12 cellular contexts compared by ENCODE assay signal in genomic region chr2:203909946-203910476, GRCh38. TPM values are rescaled to one million over a fixed set of nuclear protein-coding genes. Genes with fewer than 3 reads are reported as not detected.
DNase-seq lines count a peak whose midpoint lies in the region; ATAC-seq, FAIRE-seq and TF ChIP-seq lines count a peak whose summit lies in the region.
"Had no signal": no experiment of that assay in that cellular context is flagged by ENCODE, and none has a peak within 500 bp of the region (broad histone marks: within the 10 kb centered on the region; RNA-seq: fewer than 3 reads in every experiment).

No MANE protein-coding gene starts in this region.

- peak overlapping the region; percentile 52 for H3K9ac ChIP-seq in SK-N-MC (ENCODE audit: insufficient read length)

- peaks cover 43% of the 10 kb centered on the region for H3K4me1 Mint-ChIP-seq in activated T-cell treated with anti-CD3 and anti-CD28 coated beads, Interleukin-2, amount 50 U/mL, for 72 hours (ENCODE audit: low read depth)
- peaks cover 36% of the 10 kb centered on the region for H3K4me1 Mint-ChIP-seq in stimulated activated naive CD8-positive, alpha-beta T cell treated with anti-CD3 and anti-CD28 coated beads, Interleukin-15, amount 100 ng/mL, for 72 hours

- no peak for TF ChIP-seq CTCF in hepatocyte (IDR thresholded peaks at IDR 0.05; ENCODE audit: poor library complexity)

- peaks cover 9% of the 10 kb centered on the region for H3K4me1 ChIP-seq in hepatocyte (ENCODE audit: insufficient read depth)

- H3K36me3 ChIP-seq in SK-N-MC (ENCODE audit: insufficient read depth, low read length) (no peaks in the 10 kb centered on the region), hepatocyte (replicated peaks; ENCODE audit: insufficient read depth, low read depth) (no peaks in the 10 kb centered on the region)
- H3K36me3 ChIP-seq: neutrophil had no signal

- H3K27ac ChIP-seq in SK-N-MC = no peak overlapping the region
- H3K27ac ChIP-seq in hepatocyte = no peak overlapping the region

- H3K79me2 ChIP-seq in hepatocyte = no peaks in the 10 kb centered on the region

- peak overlapping the region; percentile 1 for H3K27ac Mint-ChIP-seq in activated T-cell treated with anti-CD3 and anti-CD28 coated beads, Interleukin-2, amount 50 U/mL, for 72 hours
- H3K27ac Mint-ChIP-seq in stimulated activated naive CD8-positive, alpha-beta T cell treated with anti-CD3 and anti-CD28 coated beads, Interleukin-15, amount 100 ng/mL, for 72 hours = peak overlapping the region in 1 of 2 donors; percentile 12
- H3K27ac Mint-ChIP-seq: activated B cell treated with CpG ODN at 0.5 μM for 24 hours had no signal

- H3K9me3 Mint-ChIP-seq in activated T-cell treated with anti-CD3 and anti-CD28 coated beads, Interleukin-2, amount 50 U/mL, for 72 hours = no peaks in the 10 kb centered on the region
- H3K9me3 Mint-ChIP-seq in stimulated activated naive CD8-positive, alpha-beta T cell treated with anti-CD3 and anti-CD28 coated beads, Interleukin-15, amount 100 ng/mL, for 72 hours = no peaks in the 10 kb centered on the region
- H3K9me3 Mint-ChIP-seq: activated B cell treated with CpG ODN at 0.5 μM for 24 hours had no signal

- H3K9me3 ChIP-seq in SK-N-MC (ENCODE audit: low read depth, low read length) (no peaks in the 10 kb centered on the region), hepatocyte (ENCODE audit: low read depth) (no peaks in the 10 kb centered on the region)
- H3K9me3 ChIP-seq: neutrophil had no signal

- POLR2A ChIA-PET in HEK293T (lab: Yijun Ruan, JAX) = no interaction called here

- FAIRE-seq in GM19239 (lab: Jason Lieb, UNC) = no peak

- DNase-seq in activated T-cell treated with anti-CD3 and anti-CD28 coated beads, Interleukin-2, amount 50 U/mL, for 72 hours = peak in 1 of 2 donors; percentile 40
- DNase-seq in activated T-cell treated with anti-CD3 and anti-CD28 coated beads, Interleukin-2, amount 50 U/mL, for 1 hour = no peak
- DNase-seq in SK-N-MC (ENCODE audit: low read depth, low spot score) (no peak), hepatocyte (ENCODE audit: low spot score) (no peak), GM19239 (ENCODE audit: insufficient read length, low spot score) (no peak), HEK293T (ENCODE audit: extremely low spot score) (no peak)
- no peak for DNase-seq in stimulated activated naive CD8-positive, alpha-beta T cell treated with anti-CD3 and anti-CD28 coated beads, Interleukin-15, amount 100 ng/mL, for 72 hours
- DNase-seq: activated B cell treated with CpG ODN at 0.5 μM for 24 hours; activated naive CD8-positive, alpha-beta T cell treated with anti-CD3 and anti-CD28 coated beads, Interleukin-2, amount 10 ng/mL, durations not matched to agents 7 days and 5 days had no signal

- H3K4me2 ChIP-seq in hepatocyte = no peak overlapping the region

- CTCF ChIA-PET in HEK293T (lab: Yijun Ruan, JAX) = interaction anchor here (0.5 to 1.1 kb wide), 4 partner anchors 10 to 1346 kb away, joined by 3 to 7 read pairs (median 4); no protein-coding TSS in a partner anchor

- H2AFZ ChIP-seq in hepatocyte = peak overlapping the region; percentile 37

- peak; percentile 55 to 72 for ATAC-seq in activated T-cell treated with anti-CD3 and anti-CD28 coated beads, Interleukin-2, amount 50 U/mL, for 72 hours (replicated peaks in 1 of 2)
- peak; percentile 81 for ATAC-seq in stimulated activated naive CD8-positive, alpha-beta T cell treated with anti-CD3 and anti-CD28 coated beads, Interleukin-15, amount 100 ng/mL, for 72 hours
- ATAC-seq in GM19463 (IDR thresholded peaks at IDR 0.05; ENCODE audit: unreplicated experiment) = no peak

- H4K20me1 ChIP-seq in hepatocyte (ENCODE audit: insufficient read depth, poor library complexity, severe bottlenecking) = no peaks in the 10 kb centered on the region

- H3K36me3 Mint-ChIP-seq in activated T-cell treated with anti-CD3 and anti-CD28 coated beads, Interleukin-2, amount 50 U/mL, for 72 hours (ENCODE audit: insufficient read depth in 2 of 2) = no peaks in the 10 kb centered on the region

- 81% methylated on average over 6 of the region's 6 CpGs for WGBS in hepatocyte (ENCODE audit: low lambda C conversion rate, missing lambda C conversion rate)

- no peaks in the 10 kb centered on the region for H3K9me2 ChIP-seq in hepatocyte (replicated peaks; ENCODE audit: insufficient read depth)

- no peaks in the 10 kb centered on the region for H3K27me3 ChIP-seq in hepatocyte

- H3K27me3 Mint-ChIP-seq in activated T-cell treated with anti-CD3 and anti-CD28 coated beads, Interleukin-2, amount 50 U/mL, for 72 hours (ENCODE audit: low read depth) = peaks cover 15% of the 10 kb centered on the region
- no peaks in the 10 kb centered on the region for H3K27me3 Mint-ChIP-seq in stimulated activated naive CD8-positive, alpha-beta T cell treated with anti-CD3 and anti-CD28 coated beads, Interleukin-15, amount 100 ng/mL, for 72 hours

- H3K4me3 ChIP-seq in SK-N-MC (peak overlapping the region; percentile 23; the same call in 1 of the 2 replicates), hepatocyte (no peak overlapping the region)

- peak overlapping the region; percentile 29 to 41 for H3K4me3 Mint-ChIP-seq in activated T-cell treated with anti-CD3 and anti-CD28 coated beads, Interleukin-2, amount 50 U/mL, for 72 hours
- H3K4me3 Mint-ChIP-seq in stimulated activated naive CD8-positive, alpha-beta T cell treated with anti-CD3 and anti-CD28 coated beads, Interleukin-15, amount 100 ng/mL, for 72 hours = peak overlapping the region; percentile 11 to 46
- H3K4me3 Mint-ChIP-seq: activated B cell treated with CpG ODN at 0.5 μM for 24 hours had no signal

TF ChIP-seq in HEK293T, 16 proteins besides CTCF, POLR2A, EP300 and RAD21:
- TF ChIP-seq ARNT (IDR thresholded peaks at IDR 0.05) (no peak), SUZ12 (IDR thresholded peaks at IDR 0.05) (no peak), L3MBTL2 (conservative IDR thresholded peaks at IDR 0.05) (no peak), HDGF (IDR thresholded peaks at IDR 0.05; ENCODE audit: borderline replicate concordance) (no peak), BHLHE40 (IDR thresholded peaks at IDR 0.05; ENCODE audit: borderline replicate concordance) (no peak), ZNF384 (IDR thresholded peaks at IDR 0.05) (no peak), ELF4 (IDR thresholded peaks at IDR 0.05) (no peak), CTBP1 (IDR thresholded peaks at IDR 0.05; ENCODE audit: borderline replicate concordance) (no peak), FOXA1 (IDR thresholded peaks at IDR 0.05) (no peak), FOXK2 (IDR thresholded peaks at IDR 0.05) (no peak)
- TF ChIP-seq, protein P1, sequence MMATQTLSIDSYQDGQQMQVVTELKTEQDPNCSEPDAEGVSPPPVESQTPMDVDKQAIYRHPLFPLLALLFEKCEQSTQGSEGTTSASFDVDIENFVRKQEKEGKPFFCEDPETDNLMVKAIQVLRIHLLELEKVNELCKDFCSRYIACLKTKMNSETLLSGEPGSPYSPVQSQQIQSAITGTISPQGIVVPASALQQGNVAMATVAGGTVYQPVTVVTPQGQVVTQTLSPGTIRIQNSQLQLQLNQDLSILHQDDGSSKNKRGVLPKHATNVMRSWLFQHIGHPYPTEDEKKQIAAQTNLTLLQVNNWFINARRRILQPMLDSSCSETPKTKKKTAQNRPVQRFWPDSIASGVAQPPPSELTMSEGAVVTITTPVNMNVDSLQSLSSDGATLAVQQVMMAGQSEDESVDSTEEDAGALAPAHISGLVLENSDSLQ (IDR thresholded peaks at IDR 0.05) = no peak
TF ChIP-seq in HEK293T: peak in this region for 0.

RNA-seq across cellular contexts. Expression of gene ICOS, which starts 26.6 kb away (rescaled TPM):
- 100 to 1,000 TPM; 145 to 196 TPM for total RNA-seq in activated T-cell treated with anti-CD3 and anti-CD28 coated beads, Interleukin-2, amount 50 U/mL, for 72 hours
- 0.08 and 0.10 TPM in 2 replicates for total RNA-seq in hepatocyte
- polyA plus RNA-seq in hepatocyte = not detected in 2 replicates
- total RNA-seq: activated B cell treated with CpG ODN at 0.5 μM for 24 hours, LHCN-M2 had no signal

RNA-seq across cellular contexts. Expression of gene CTLA4, which starts 42.4 kb away (rescaled TPM):
- 100 to 1,000 TPM; 132 to 254 TPM for total RNA-seq in activated T-cell treated with anti-CD3 and anti-CD28 coated beads, Interleukin-2, amount 50 U/mL, for 72 hours
- not detected in 2 replicates for total RNA-seq in hepatocyte
- not detected in 2 replicates for polyA plus RNA-seq in hepatocyte
- total RNA-seq: LHCN-M2 had no signal

Comparison
In these comparisons a context has a peak if more than half of its experiments do, and no peak if none do; other contexts are left out.
1. RNA of gene ICOS, which starts 26.6 kb away (total RNA-seq): 145 to 196 TPM in activated T-cell treated with anti-CD3 and anti-CD28 coated beads, Interleukin-2, amount 50 U/mL, for 72 hours; 0.08 to 0.10 TPM in hepatocyte; every median in the first group is over 100 times any median in the second.
2. RNA of gene CTLA4, which starts 42.4 kb away (total RNA-seq): 132 to 254 TPM in activated T-cell treated with anti-CD3 and anti-CD28 coated beads, Interleukin-2, amount 50 U/mL, for 72 hours; not detected in hepatocyte; every median in the first group is over 100 times any median in the second.